ENCODE assay signal across 20 cellular contexts in the genomic region with DNA sequence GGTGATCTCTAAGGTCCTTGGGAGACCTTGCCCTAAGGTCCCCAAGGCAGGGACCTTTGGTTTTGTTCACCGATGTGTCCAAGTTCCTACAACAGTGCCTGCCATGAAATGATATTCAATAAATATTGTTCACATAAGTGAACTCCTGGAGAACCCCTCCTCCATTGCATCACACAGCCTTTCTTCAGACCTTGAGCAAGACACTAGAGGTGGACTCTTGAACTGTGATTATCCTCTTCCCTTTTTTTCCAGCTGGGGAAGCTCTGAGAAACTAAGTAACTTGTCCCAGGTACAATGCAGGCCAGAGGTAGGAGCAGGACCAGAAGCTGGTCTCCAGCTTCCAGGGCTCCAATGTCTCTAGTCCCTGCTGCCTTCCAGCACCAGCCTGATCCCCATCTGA.
"Had no signal": no experiment of that assay in that cellular context is flagged by ENCODE, and none has a peak within 500 bp of the region (broad histone marks: within the 10 kb centered on the region; RNA-seq: fewer than 3 reads in every experiment).

No MANE protein-coding gene starts in this region.

- H3K36me3 ChIP-seq: esophagus squamous epithelium, gastroesophageal sphincter, sigmoid colon had no signal

- H3K9me3 Mint-ChIP-seq: activated naive CD8-positive, alpha-beta T cell treated with anti-CD3 and anti-CD28 coated beads, Interleukin-2, amount 10 ng/mL, durations not matched to agents 7 days and 5 days; activated T-cell treated with anti-CD3 and anti-CD28 coated beads, Interleukin-2, amount 50 U/mL, for 24 hours; activated T-helper 2 cell treated with anti-CD3 and anti-CD28 coated beads, Interferon-gamma antibody, Interleukin-2, Interleukin-4, amounts not matched to agents 10 μg/mL and 5 μg/mL and 100 μg/mL, durations not matched to agents 14 hours and 24 hours and 36 hours; memory B cell; nephron had no signal

- H3K9me3 ChIP-seq: esophagus squamous epithelium, gastroesophageal sphincter, sigmoid colon had no signal

- H3K36me3 Mint-ChIP-seq: activated naive CD8-positive, alpha-beta T cell treated with anti-CD3 and anti-CD28 coated beads, Interleukin-2, amount 10 ng/mL, durations not matched to agents 7 days and 5 days had no signal

- DNase-seq: activated CD8-positive, alpha-beta memory T cell treated with anti-CD3 and anti-CD28 coated beads for 24 hours; activated CD8-positive, alpha-beta memory T cell treated with anti-CD3 and anti-CD28 coated beads, Interleukin-2, amount 50 U/mL, for 4 hours; activated naive CD4-positive, alpha-beta T cell; activated naive CD8-positive, alpha-beta T cell treated with anti-CD3 and anti-CD28 coated beads, Interleukin-2, amount 10 ng/mL, durations not matched to agents 7 days and 5 days; activated T-cell treated with anti-CD3 and anti-CD28 coated beads, Interleukin-2, amount 50 U/mL, for 24 hours; amygdala; cerebellar nuclear complex; esophagus squamous epithelium; head of caudate nucleus; left colon; nucleus accumbens; sigmoid colon; stimulated activated CD4-positive, alpha-beta T cell treated with anti-CD3 and anti-CD28 coated beads, Interleukin-4, amount 100 ng/mL, for 24 hours; stimulated activated naive CD8-positive, alpha-beta T cell treated with anti-CD3 and anti-CD28 coated beads, Interleukin-15, Interleukin-2, amounts not matched to agents 100 U/mL and 50 U/mL, for 24 hours; T-helper 1 cell had no signal

- H3K4me3 ChIP-seq: coronary artery, esophagus squamous epithelium, gastroesophageal sphincter, sigmoid colon had no signal

- ATAC-seq: gastroesophageal sphincter; left colon; stimulated activated naive CD8-positive, alpha-beta T cell treated with anti-CD3 and anti-CD28 coated beads, Interleukin-15, Interleukin-2, amounts not matched to agents 100 U/mL and 50 U/mL, for 24 hours had no signal

- H3K27ac ChIP-seq: coronary artery, esophagus squamous epithelium, gastroesophageal sphincter, sigmoid colon had no signal

- H3K4me1 ChIP-seq: gastroesophageal sphincter, sigmoid colon had no signal

- H3K27me3 ChIP-seq: gastroesophageal sphincter, sigmoid colon had no signal

- H3K4me3 Mint-ChIP-seq: activated naive CD8-positive, alpha-beta T cell treated with anti-CD3 and anti-CD28 coated beads, Interleukin-2, amount 10 ng/mL, durations not matched to agents 7 days and 5 days; activated T-cell treated with anti-CD3 and anti-CD28 coated beads, Interleukin-2, amount 50 U/mL, for 24 hours; memory B cell; nephron had no signal
